In genomic region chr15:52657338-52657737, GRCh38 we compare ENCODE assay signal across 11 cellular contexts. TPM values are rescaled to one million over a fixed set of nuclear protein-coding genes. Genes with fewer than 3 reads are reported as not detected.
DNase-seq lines count a peak whose midpoint lies in the region; ATAC-seq and TF ChIP-seq lines count a peak whose summit lies in the region.
"Had no signal": no experiment of that assay in that cellular context is flagged by ENCODE, and none has a peak within 500 bp of the region (broad histone marks: within the 10 kb centered on the region; RNA-seq: fewer than 3 reads in every experiment).

No MANE protein-coding gene starts in this region.

- H3K27ac ChIP-seq in Karpas-422 (ENCODE audit: low read length) (peak overlapping the region; percentile 46), layer of hippocampus (ENCODE audit: low read depth, low read length) (peak overlapping the region; percentile 54), upper lobe of left lung (peak overlapping the region in 3 of 4 donors; percentile 46 to 58 (median 50))

- H2AFZ ChIP-seq in Karpas-422 (ENCODE audit: low read length) = no peak overlapping the region

- intact Hi-C loops in posterior vena cava (cut with DNase I) = no loop called here

- H3K4me2 ChIP-seq in Karpas-422 (ENCODE audit: low read depth, low read length, poor library complexity, severe bottlenecking) = no peak overlapping the region

- no peaks in the 10 kb centered on the region; the same call in 1 of the 2 replicates for H4K20me1 ChIP-seq in Karpas-422 (ENCODE audit: insufficient read depth, low read depth, low read length)

- H3K79me2 ChIP-seq in Karpas-422 (ENCODE audit: low read length) = peaks cover 94% of the 10 kb centered on the region

- no peaks in the 10 kb centered on the region for H3K9me2 ChIP-seq in Karpas-422 (replicated peaks; ENCODE audit: insufficient read depth, low read length)

- TF ChIP-seq POLR2A in upper lobe of left lung (IDR thresholded peaks at IDR 0.05) = no peak

- H3K27me3 ChIP-seq in Karpas-422 (ENCODE audit: low read length) (no peaks in the 10 kb centered on the region), layer of hippocampus (ENCODE audit: control insufficient read depth, insufficient read depth, low read length) (no peaks in the 10 kb centered on the region), upper lobe of left lung (no peaks in the 10 kb centered on the region)

- WGBS in upper lobe of left lung, 2 donors = 64 to 65% methylated on average over 1 of the region's 1 CpG

- H3K9me3 ChIP-seq in Karpas-422 (ENCODE audit: low read length) (no peaks in the 10 kb centered on the region), upper lobe of left lung (no peaks in the 10 kb centered on the region)

- H3K9ac ChIP-seq in Karpas-422 (ENCODE audit: low read length) = no peak overlapping the region

- H3K4me1 ChIP-seq in Karpas-422 (ENCODE audit: low read length) (peaks cover 87% of the 10 kb centered on the region), upper lobe of left lung (peaks cover 26 to 46% (median 34%) of the 10 kb centered on the region in 4 donors)

- ATAC-seq in upper lobe of left lung (ENCODE audit: low FRiP score in 2 of 2) = peak in 1 of 2 donors; percentile 75
- ATAC-seq: activated CD8-positive, alpha-beta T cell treated with anti-CD3 and anti-CD28 coated beads for 36 hours had no signal

- H3K4me3 ChIP-seq in Karpas-422 (ENCODE audit: low read length) (no peak overlapping the region), choroid plexus epithelial cell (ENCODE audit: low read depth, low read length) (no peak overlapping the region), upper lobe of left lung (no peak overlapping the region)

- H3K36me3 ChIP-seq in Karpas-422 (ENCODE audit: insufficient read depth, low read length) = peaks cover 63% of the 10 kb centered on the region; the same call in 1 of the 2 replicates
- peaks cover 0 to 39% (median 3%) of the 10 kb centered on the region in 4 donors for H3K36me3 ChIP-seq in upper lobe of left lung

- TF ChIP-seq CTCF in choroid plexus epithelial cell (conservative IDR thresholded peaks at IDR 0.05; ENCODE audit: low read depth, low read length) (no peak), upper lobe of left lung (IDR thresholded peaks at IDR 0.05) (no peak)

- no peak for DNase-seq in Karpas-422
- DNase-seq in choroid plexus epithelial cell (ENCODE audit: low read depth) = peak; percentile 87
- DNase-seq in upper lobe of left lung = no peak
- no peak for DNase-seq in DMS 273 treated with DMSO at 0.1 percent for 48 hours (lab: John Stamatoyannopoulos, UW)
- DNase-seq in posterior vena cava (ENCODE audit: low spot score) = no peak
- DNase-seq in epidermal melanocyte (ENCODE audit: insufficient read length, low spot score) = no peak
- DNase-seq: activated CD8-positive, alpha-beta T cell treated with anti-CD3 and anti-CD28 coated beads for 36 hours; H7; NCI-H524 treated with DMSO at 0.1 percent for 48 hours; stimulated activated CD4-positive, alpha-beta T cell treated with anti-CD3 and anti-CD28 coated beads, Interleukin-15, amount 100 ng/mL, for 24 hours had no signal

- no peak for TF ChIP-seq EP300 in upper lobe of left lung (IDR thresholded peaks at IDR 0.05)

RNA-seq across cellular contexts. Expression of gene ATOSA, which starts 21.9 kb away (rescaled TPM):
- 107 and 255 TPM in 2 replicates for total RNA-seq in Karpas-422 (2014; rRNA removed; shearing (Covaris generic); ENCODE audit: low replicate concordance)
- total RNA-seq in upper lobe of left lung (100 to 1,000 TPM in 2 of 6 donors, 10 to 100 TPM in 4; 30.8 to 115 (median 45.4) TPM), posterior vena cava (10 to 100 TPM; 32.6 to 36.1 TPM)
